In the genomic region with DNA sequence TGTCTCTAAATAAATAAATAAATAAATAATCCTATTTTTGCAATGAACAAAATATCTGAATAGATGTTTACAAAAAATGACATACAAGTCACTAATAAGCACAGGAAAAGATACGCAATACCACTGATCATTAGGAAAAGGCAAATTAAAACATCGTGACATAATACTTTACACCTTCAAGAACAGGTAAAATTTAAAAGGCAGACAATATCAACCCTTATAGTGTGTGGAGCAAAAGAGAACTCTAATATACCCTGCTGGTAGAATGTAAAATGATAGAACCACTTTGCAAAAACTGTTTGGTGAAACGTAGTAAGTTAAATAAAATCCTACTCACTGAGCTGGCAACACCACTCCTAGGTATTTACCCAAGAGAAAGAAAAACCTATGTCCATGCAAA, we compare ENCODE assay signal across 19 cellular contexts.
DNase-seq lines count a peak whose midpoint lies in the region; ATAC-seq and TF ChIP-seq lines count a peak whose summit lies in the region.
"Had no signal": no experiment of that assay in that cellular context is flagged by ENCODE, and none has a peak within 500 bp of the region (broad histone marks: within the 10 kb centered on the region; RNA-seq: fewer than 3 reads in every experiment).

No MANE protein-coding gene starts in this region.

- no peak for ATAC-seq in activated T-cell treated with anti-CD3 and anti-CD28 coated beads, Interleukin-2, amount 50 U/mL, for 4 hours
- ATAC-seq in GM23338 (no peak), WTC11 (no peak), GM21360 (IDR thresholded peaks at IDR 0.05; ENCODE audit: unreplicated experiment) (no peak)
- ATAC-seq: CD8-positive, alpha-beta T cell; HCT116 had no signal

- H3K27ac ChIP-seq in GM23338 (ENCODE audit: low read depth), result peak overlapping the region; percentile 72
- H3K27ac ChIP-seq: BLaER1 treated with 17β-estradiol and CSF1 and Interleukin-3, amounts not matched to agents 10 nM and 100 nM; HL-60 had no signal

- POLR2A ChIA-PET in WTC11 (lab: Charles Lee), result no interaction called here

- peaks cover 8% of the 10 kb centered on the region for H3K4me1 Mint-ChIP-seq in activated T-cell treated with anti-CD3 and anti-CD28 coated beads, Interleukin-2, amount 50 U/mL, for 24 hours (ENCODE audit: low read depth)
- no peaks in the 10 kb centered on the region for H3K4me1 Mint-ChIP-seq in activated T-cell treated with anti-CD3 and anti-CD28 coated beads, Interleukin-2, amount 50 U/mL, for 4 hours (ENCODE audit: low read depth)
- H3K4me1 Mint-ChIP-seq in GM23338, result peaks cover 13% of the 10 kb centered on the region
- H3K4me1 Mint-ChIP-seq in WTC11, result peaks cover 10% of the 10 kb centered on the region
- H3K4me1 Mint-ChIP-seq: B cell had no signal

- peaks cover 9% of the 10 kb centered on the region; the same call in 1 of the 2 replicates for H3K4me1 ChIP-seq in GM23338 (ENCODE audit: insufficient read depth)

- no peak for TF ChIP-seq CTCF in GM23338 (conservative IDR thresholded peaks at IDR 0.05; ENCODE audit: low read depth in 2 of 2)
- no peak for TF ChIP-seq CTCF in WTC11 (IDR thresholded peaks at IDR 0.05)

- no peak for DNase-seq in activated T-cell treated with anti-CD3 and anti-CD28 coated beads, Interleukin-2, amount 50 U/mL, for 24 hours
- DNase-seq in activated T-cell treated with anti-CD3 and anti-CD28 coated beads, Interleukin-2, amount 50 U/mL, for 4 hours, result no peak
- no peak for DNase-seq in GM23338 (ENCODE audit: low spot score)
- no peak for DNase-seq in WTC11 (ENCODE audit: low spot score)
- no peak for DNase-seq in NOMO-1 treated with dmso at 0.1 percent for 144 hours (lab: John Stamatoyannopoulos, UW; ENCODE audit: unreplicated experiment)
- DNase-seq in NCI-H1436 (lab: John Stamatoyannopoulos, UW), result no peak
- DNase-seq: 8988T; CD8-positive, alpha-beta T cell; DMS 273 treated with DMSO at 0.1 percent for 48 hours; DMS53; DND-41; GOT3; H7; HFFc6 had no signal

- peaks cover 15% of the 10 kb centered on the region for H4K20me1 ChIP-seq in GM23338 (replicated peaks; ENCODE audit: insufficient read depth)

- H3K9me2 ChIP-seq in GM23338 (ENCODE audit: insufficient read depth), result no peaks in the 10 kb centered on the region

- CTCF ChIA-PET in WTC11 (lab: Charles Lee), result interaction anchor here (1.6 kb wide), 1 partner anchor 95 kb away, joined by 12 read pairs; no protein-coding TSS in a partner anchor

- no peak overlapping the region for H3K4me2 ChIP-seq in GM23338
- H3K4me2 ChIP-seq: BLaER1 treated with 17β-estradiol and CSF1 and Interleukin-3, amounts not matched to agents 10 nM and 100 nM had no signal

- H3K27ac Mint-ChIP-seq in activated T-cell treated with anti-CD3 and anti-CD28 coated beads, Interleukin-2, amount 50 U/mL, for 24 hours, result peak overlapping the region; percentile 31
- H3K27ac Mint-ChIP-seq in GM23338 (0 out of 2 replicates have a peak overlapping the region, but pooled peaks have one; percentile 19), WTC11 (peak overlapping the region; percentile 50)
- H3K27ac Mint-ChIP-seq: B cell; CD8-positive, alpha-beta T cell had no signal

- H3F3A ChIP-seq in GM23338 (replicated peaks; ENCODE audit: low read depth), result peaks cover 33% of the 10 kb centered on the region

- H3K36me3 Mint-ChIP-seq in activated T-cell treated with anti-CD3 and anti-CD28 coated beads, Interleukin-2, amount 50 U/mL, for 24 hours (ENCODE audit: low read depth), result peaks cover 87% of the 10 kb centered on the region
- H3K36me3 Mint-ChIP-seq in activated T-cell treated with anti-CD3 and anti-CD28 coated beads, Interleukin-2, amount 50 U/mL, for 4 hours (ENCODE audit: insufficient read depth), result peaks cover 50% of the 10 kb centered on the region
- peaks cover 94% of the 10 kb centered on the region for H3K36me3 Mint-ChIP-seq in GM23338 (ENCODE audit: low read depth)
- peaks cover 82% of the 10 kb centered on the region for H3K36me3 Mint-ChIP-seq in WTC11

- H2AFZ ChIP-seq in GM23338, result no peak overlapping the region

- no peaks in the 10 kb centered on the region for H3K9me3 Mint-ChIP-seq in activated T-cell treated with anti-CD3 and anti-CD28 coated beads, Interleukin-2, amount 50 U/mL, for 24 hours
- no peaks in the 10 kb centered on the region for H3K9me3 Mint-ChIP-seq in activated T-cell treated with anti-CD3 and anti-CD28 coated beads, Interleukin-2, amount 50 U/mL, for 4 hours
- H3K9me3 Mint-ChIP-seq in GM23338 (no peaks in the 10 kb centered on the region; the same call in 2 of the 3 replicates), WTC11 (no peaks in the 10 kb centered on the region)
- H3K9me3 Mint-ChIP-seq: CD8-positive, alpha-beta T cell; HFFc6 had no signal

- peaks cover 66% of the 10 kb centered on the region for H3K79me2 ChIP-seq in GM23338 (replicated peaks; ENCODE audit: insufficient read depth)

- H3K4me3 ChIP-seq in GM23338, result no peak overlapping the region
- H3K4me3 ChIP-seq: BLaER1 treated with 17β-estradiol and CSF1 and Interleukin-3, amounts not matched to agents 10 nM and 100 nM had no signal

- no peak overlapping the region for H3K4me3 Mint-ChIP-seq in activated T-cell treated with anti-CD3 and anti-CD28 coated beads, Interleukin-2, amount 50 U/mL, for 24 hours
- H3K4me3 Mint-ChIP-seq in activated T-cell treated with anti-CD3 and anti-CD28 coated beads, Interleukin-2, amount 50 U/mL, for 4 hours, result no peak overlapping the region
- H3K4me3 Mint-ChIP-seq in GM23338 (no peak overlapping the region), WTC11 (no peak overlapping the region)
- H3K4me3 Mint-ChIP-seq: B cell; CD8-positive, alpha-beta T cell; HFFc6 had no signal

- peaks cover 70% of the 10 kb centered on the region for H3K36me3 ChIP-seq in GM23338 (ENCODE audit: insufficient read depth)

- H3K27me3 Mint-ChIP-seq in activated T-cell treated with anti-CD3 and anti-CD28 coated beads, Interleukin-2, amount 50 U/mL, for 24 hours, result no peaks in the 10 kb centered on the region
- no peaks in the 10 kb centered on the region for H3K27me3 Mint-ChIP-seq in activated T-cell treated with anti-CD3 and anti-CD28 coated beads, Interleukin-2, amount 50 U/mL, for 4 hours (ENCODE audit: low read depth)
- H3K27me3 Mint-ChIP-seq in GM23338 (ENCODE audit: insufficient read depth, low read depth, poor library complexity), result peaks cover 13% of the 10 kb centered on the region
- H3K27me3 Mint-ChIP-seq in WTC11 (ENCODE audit: low read depth), result no peaks in the 10 kb centered on the region
- H3K27me3 Mint-ChIP-seq: B cell had no signal

- H3K27me3 ChIP-seq in GM23338 (ENCODE audit: insufficient read depth), result no peaks in the 10 kb centered on the region
- H3K27me3 ChIP-seq: BLaER1 treated with 17β-estradiol and CSF1 and Interleukin-3, amounts not matched to agents 10 nM and 100 nM had no signal

TF ChIP-seq in GM23338, 12 proteins besides CTCF, POLR2A, EP300 and RAD21 (continues in another document):
- TF ChIP-seq EZH2phosphoT487 (IDR thresholded peaks at IDR 0.05; ENCODE audit: unreplicated experiment) (no peak), JUNB (IDR thresholded peaks at IDR 0.05; ENCODE audit: unreplicated experiment) (no peak), STAT1 (IDR thresholded peaks at IDR 0.05; ENCODE audit: unreplicated experiment) (no peak)

TF ChIP-seq in WTC11, 78 proteins besides CTCF, POLR2A, EP300 and RAD21 (continues in another document):
- TF ChIP-seq ZNF219 (CRISPR knock-in tag; IDR thresholded peaks at IDR 0.05; ENCODE audit: borderline replicate concordance), result no peak
- TF ChIP-seq, protein P1, sequence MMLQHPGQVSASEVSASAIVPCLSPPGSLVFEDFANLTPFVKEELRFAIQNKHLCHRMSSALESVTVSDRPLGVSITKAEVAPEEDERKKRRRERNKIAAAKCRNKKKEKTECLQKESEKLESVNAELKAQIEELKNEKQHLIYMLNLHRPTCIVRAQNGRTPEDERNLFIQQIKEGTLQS (CRISPR knock-in tag; conservative IDR thresholded peaks at IDR 0.05), result no peak
- TF ChIP-seq, protein P2, sequence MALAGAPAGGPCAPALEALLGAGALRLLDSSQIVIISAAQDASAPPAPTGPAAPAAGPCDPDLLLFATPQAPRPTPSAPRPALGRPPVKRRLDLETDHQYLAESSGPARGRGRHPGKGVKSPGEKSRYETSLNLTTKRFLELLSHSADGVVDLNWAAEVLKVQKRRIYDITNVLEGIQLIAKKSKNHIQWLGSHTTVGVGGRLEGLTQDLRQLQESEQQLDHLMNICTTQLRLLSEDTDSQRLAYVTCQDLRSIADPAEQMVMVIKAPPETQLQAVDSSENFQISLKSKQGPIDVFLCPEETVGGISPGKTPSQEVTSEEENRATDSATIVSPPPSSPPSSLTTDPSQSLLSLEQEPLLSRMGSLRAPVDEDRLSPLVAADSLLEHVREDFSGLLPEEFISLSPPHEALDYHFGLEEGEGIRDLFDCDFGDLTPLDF (CRISPR knock-in tag; IDR thresholded peaks at IDR 0.05), result no peak
- TF ChIP-seq NFYB (CRISPR knock-in tag; conservative IDR thresholded peaks at IDR 0.05; ENCODE audit: low read depth), result no peak
- no peak for TF ChIP-seq NR2C2 (CRISPR knock-in tag; IDR thresholded peaks at IDR 0.05)
- TF ChIP-seq MYBL2 (CRISPR knock-in tag; IDR thresholded peaks at IDR 0.05), result no peak
- TF ChIP-seq, protein P3, sequence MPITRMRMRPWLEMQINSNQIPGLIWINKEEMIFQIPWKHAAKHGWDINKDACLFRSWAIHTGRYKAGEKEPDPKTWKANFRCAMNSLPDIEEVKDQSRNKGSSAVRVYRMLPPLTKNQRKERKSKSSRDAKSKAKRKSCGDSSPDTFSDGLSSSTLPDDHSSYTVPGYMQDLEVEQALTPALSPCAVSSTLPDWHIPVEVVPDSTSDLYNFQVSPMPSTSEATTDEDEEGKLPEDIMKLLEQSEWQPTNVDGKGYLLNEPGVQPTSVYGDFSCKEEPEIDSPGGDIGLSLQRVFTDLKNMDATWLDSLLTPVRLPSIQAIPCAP (CRISPR knock-in tag; IDR thresholded peaks at IDR 0.05), result no peak
- TF ChIP-seq, protein P4, sequence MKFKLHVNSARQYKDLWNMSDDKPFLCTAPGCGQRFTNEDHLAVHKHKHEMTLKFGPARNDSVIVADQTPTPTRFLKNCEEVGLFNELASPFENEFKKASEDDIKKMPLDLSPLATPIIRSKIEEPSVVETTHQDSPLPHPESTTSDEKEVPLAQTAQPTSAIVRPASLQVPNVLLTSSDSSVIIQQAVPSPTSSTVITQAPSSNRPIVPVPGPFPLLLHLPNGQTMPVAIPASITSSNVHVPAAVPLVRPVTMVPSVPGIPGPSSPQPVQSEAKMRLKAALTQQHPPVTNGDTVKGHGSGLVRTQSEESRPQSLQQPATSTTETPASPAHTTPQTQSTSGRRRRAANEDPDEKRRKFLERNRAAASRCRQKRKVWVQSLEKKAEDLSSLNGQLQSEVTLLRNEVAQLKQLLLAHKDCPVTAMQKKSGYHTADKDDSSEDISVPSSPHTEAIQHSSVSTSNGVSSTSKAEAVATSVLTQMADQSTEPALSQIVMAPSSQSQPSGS (CRISPR knock-in tag; IDR thresholded peaks at IDR 0.05; ENCODE audit: borderline replicate concordance, low read depth), result no peak
- no peak for TF ChIP-seq NFATC4 (CRISPR knock-in tag; IDR thresholded peaks at IDR 0.05)
- TF ChIP-seq ZNF263 (CRISPR knock-in tag; IDR thresholded peaks at IDR 0.05; ENCODE audit: low read depth), result no peak
- TF ChIP-seq ETV6 (CRISPR knock-in tag; IDR thresholded peaks at IDR 0.05), result no peak
- no peak for TF ChIP-seq SMAD4 (CRISPR knock-in tag; IDR thresholded peaks at IDR 0.05)
